Comparison of ENCODE assay signal across 1 cellular context in the genomic region with DNA sequence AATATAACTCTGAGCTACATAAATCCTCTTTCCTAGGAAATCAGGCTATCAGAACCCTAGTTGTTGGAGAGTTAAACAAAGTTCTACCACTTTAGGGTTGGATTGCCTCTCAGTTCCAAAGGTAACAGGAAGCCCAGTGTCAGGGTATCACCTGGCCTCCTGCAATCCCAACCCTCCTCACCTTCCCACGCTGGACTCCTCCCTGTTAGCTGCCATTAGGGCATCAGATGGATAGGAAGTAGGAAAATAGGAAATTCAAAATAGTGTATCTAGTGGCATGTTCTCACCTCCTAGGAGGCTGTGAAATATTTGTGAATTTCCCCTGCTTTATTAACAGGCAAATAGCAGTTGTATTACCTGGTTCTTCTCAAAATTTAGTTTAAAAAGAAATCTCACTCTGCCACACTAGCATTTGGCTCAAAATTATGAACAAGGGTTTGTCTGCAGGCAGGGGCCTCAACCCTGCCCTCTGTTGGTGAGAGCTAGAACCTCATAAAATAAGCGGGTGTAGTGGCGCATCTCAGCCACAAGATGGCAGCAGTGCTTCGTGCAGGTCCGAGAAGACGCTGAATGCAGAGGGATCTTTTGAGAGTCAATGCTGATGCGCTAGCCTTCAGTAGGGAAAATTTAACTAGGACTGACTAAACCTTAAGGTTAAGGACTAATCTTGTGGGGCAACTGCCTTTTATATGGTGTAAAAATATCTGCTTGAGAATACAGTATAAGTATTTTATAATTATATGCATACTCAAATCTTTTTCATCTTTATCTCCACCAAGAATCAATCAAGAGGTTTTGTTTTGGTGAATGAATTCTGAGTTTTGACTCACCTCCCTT.
TF ChIP-seq lines count a peak whose summit lies in the region.

No MANE protein-coding gene starts in this region.

TF ChIP-seq in K562, 482 proteins besides CTCF, POLR2A, EP300 and RAD21 (continued from another document and continues in another):
- TF ChIP-seq, protein P1, sequence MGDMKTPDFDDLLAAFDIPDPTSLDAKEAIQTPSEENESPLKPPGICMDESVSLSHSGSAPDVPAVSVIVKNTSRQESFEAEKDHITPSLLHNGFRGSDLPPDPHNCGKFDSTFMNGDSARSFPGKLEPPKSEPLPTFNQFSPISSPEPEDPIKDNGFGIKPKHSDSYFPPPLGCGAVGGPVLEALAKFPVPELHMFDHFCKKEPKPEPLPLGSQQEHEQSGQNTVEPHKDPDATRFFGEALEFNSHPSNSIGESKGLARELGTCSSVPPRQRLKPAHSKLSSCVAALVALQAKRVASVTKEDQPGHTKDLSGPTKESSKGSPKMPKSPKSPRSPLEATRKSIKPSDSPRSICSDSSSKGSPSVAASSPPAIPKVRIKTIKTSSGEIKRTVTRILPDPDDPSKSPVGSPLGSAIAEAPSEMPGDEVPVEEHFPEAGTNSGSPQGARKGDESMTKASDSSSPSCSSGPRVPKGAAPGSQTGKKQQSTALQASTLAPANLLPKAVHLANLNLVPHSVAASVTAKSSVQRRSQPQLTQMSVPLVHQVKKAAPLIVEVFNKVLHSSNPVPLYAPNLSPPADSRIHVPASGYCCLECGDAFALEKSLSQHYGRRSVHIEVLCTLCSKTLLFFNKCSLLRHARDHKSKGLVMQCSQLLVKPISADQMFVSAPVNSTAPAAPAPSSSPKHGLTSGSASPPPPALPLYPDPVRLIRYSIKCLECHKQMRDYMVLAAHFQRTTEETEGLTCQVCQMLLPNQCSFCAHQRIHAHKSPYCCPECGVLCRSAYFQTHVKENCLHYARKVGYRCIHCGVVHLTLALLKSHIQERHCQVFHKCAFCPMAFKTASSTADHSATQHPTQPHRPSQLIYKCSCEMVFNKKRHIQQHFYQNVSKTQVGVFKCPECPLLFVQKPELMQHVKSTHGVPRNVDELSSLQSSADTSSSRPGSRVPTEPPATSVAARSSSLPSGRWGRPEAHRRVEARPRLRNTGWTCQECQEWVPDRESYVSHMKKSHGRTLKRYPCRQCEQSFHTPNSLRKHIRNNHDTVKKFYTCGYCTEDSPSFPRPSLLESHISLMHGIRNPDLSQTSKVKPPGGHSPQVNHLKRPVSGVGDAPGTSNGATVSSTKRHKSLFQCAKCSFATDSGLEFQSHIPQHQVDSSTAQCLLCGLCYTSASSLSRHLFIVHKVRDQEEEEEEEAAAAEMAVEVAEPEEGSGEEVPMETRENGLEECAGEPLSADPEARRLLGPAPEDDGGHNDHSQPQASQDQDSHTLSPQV (IDR thresholded peaks at IDR 0.05), result peak; percentile 56; the same call in 1 of the 2 replicates
- TF ChIP-seq IRF2 (CRISPR knock-in tag; IDR thresholded peaks at IDR 0.05), result no peak
- TF ChIP-seq, protein P2, sequence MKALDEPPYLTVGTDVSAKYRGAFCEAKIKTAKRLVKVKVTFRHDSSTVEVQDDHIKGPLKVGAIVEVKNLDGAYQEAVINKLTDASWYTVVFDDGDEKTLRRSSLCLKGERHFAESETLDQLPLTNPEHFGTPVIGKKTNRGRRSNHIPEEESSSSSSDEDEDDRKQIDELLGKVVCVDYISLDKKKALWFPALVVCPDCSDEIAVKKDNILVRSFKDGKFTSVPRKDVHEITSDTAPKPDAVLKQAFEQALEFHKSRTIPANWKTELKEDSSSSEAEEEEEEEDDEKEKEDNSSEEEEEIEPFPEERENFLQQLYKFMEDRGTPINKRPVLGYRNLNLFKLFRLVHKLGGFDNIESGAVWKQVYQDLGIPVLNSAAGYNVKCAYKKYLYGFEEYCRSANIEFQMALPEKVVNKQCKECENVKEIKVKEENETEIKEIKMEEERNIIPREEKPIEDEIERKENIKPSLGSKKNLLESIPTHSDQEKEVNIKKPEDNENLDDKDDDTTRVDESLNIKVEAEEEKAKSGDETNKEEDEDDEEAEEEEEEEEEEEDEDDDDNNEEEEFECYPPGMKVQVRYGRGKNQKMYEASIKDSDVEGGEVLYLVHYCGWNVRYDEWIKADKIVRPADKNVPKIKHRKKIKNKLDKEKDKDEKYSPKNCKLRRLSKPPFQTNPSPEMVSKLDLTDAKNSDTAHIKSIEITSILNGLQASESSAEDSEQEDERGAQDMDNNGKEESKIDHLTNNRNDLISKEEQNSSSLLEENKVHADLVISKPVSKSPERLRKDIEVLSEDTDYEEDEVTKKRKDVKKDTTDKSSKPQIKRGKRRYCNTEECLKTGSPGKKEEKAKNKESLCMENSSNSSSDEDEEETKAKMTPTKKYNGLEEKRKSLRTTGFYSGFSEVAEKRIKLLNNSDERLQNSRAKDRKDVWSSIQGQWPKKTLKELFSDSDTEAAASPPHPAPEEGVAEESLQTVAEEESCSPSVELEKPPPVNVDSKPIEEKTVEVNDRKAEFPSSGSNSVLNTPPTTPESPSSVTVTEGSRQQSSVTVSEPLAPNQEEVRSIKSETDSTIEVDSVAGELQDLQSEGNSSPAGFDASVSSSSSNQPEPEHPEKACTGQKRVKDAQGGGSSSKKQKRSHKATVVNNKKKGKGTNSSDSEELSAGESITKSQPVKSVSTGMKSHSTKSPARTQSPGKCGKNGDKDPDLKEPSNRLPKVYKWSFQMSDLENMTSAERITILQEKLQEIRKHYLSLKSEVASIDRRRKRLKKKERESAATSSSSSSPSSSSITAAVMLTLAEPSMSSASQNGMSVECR (CRISPR knock-in tag; IDR thresholded peaks at IDR 0.05), result no peak
- TF ChIP-seq ZZZ3 (IDR thresholded peaks at IDR 0.05), result no peak
- no peak for TF ChIP-seq SRSF3 (IDR thresholded peaks at IDR 0.05; ENCODE audit: insufficient read depth, low read length)
- TF ChIP-seq L3MBTL2 (IDR thresholded peaks at IDR 0.05), result 0 out of 2 replicates have a peak, but pooled peaks have one; percentile 21
- TF ChIP-seq, protein P3, sequence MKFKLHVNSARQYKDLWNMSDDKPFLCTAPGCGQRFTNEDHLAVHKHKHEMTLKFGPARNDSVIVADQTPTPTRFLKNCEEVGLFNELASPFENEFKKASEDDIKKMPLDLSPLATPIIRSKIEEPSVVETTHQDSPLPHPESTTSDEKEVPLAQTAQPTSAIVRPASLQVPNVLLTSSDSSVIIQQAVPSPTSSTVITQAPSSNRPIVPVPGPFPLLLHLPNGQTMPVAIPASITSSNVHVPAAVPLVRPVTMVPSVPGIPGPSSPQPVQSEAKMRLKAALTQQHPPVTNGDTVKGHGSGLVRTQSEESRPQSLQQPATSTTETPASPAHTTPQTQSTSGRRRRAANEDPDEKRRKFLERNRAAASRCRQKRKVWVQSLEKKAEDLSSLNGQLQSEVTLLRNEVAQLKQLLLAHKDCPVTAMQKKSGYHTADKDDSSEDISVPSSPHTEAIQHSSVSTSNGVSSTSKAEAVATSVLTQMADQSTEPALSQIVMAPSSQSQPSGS (CRISPR knock-in tag; IDR thresholded peaks at IDR 0.05), result no peak
- TF ChIP-seq NCOA2 (IDR thresholded peaks at IDR 0.05; ENCODE audit: partially characterized antibody in 2 of 2), result no peak
- TF ChIP-seq NR2F6 (CRISPR knock-in tag; IDR thresholded peaks at IDR 0.05), result no peak
- no peak for TF ChIP-seq POLR2G (IDR thresholded peaks at IDR 0.05; ENCODE audit: low read depth, low read length)
- no peak for TF ChIP-seq ZNF696 (CRISPR knock-in tag; conservative IDR thresholded peaks at IDR 0.05)
- TF ChIP-seq, protein P4, sequence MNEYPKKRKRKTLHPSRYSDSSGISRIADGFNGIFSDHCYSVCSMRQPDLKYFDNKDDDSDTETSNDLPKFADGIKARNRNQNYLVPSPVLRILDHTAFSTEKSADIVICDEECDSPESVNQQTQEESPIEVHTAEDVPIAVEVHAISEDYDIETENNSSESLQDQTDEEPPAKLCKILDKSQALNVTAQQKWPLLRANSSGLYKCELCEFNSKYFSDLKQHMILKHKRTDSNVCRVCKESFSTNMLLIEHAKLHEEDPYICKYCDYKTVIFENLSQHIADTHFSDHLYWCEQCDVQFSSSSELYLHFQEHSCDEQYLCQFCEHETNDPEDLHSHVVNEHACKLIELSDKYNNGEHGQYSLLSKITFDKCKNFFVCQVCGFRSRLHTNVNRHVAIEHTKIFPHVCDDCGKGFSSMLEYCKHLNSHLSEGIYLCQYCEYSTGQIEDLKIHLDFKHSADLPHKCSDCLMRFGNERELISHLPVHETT (CRISPR knock-in tag; conservative IDR thresholded peaks at IDR 0.05 in 1 of 2, IDR thresholded peaks at IDR 0.05 in 1 of 2), result no peak
- no peak; a peak in 1 of 4 replicates for TF ChIP-seq KDM4B (IDR thresholded peaks at IDR 0.05; ENCODE audit: borderline replicate concordance in 2 of 2, low read depth in 1 of 2)
- TF ChIP-seq, protein P5, sequence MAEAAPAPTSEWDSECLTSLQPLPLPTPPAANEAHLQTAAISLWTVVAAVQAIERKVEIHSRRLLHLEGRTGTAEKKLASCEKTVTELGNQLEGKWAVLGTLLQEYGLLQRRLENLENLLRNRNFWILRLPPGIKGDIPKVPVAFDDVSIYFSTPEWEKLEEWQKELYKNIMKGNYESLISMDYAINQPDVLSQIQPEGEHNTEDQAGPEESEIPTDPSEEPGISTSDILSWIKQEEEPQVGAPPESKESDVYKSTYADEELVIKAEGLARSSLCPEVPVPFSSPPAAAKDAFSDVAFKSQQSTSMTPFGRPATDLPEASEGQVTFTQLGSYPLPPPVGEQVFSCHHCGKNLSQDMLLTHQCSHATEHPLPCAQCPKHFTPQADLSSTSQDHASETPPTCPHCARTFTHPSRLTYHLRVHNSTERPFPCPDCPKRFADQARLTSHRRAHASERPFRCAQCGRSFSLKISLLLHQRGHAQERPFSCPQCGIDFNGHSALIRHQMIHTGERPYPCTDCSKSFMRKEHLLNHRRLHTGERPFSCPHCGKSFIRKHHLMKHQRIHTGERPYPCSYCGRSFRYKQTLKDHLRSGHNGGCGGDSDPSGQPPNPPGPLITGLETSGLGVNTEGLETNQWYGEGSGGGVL (CRISPR knock-in tag; IDR thresholded peaks at IDR 0.05), result no peak
- TF ChIP-seq, protein P6, sequence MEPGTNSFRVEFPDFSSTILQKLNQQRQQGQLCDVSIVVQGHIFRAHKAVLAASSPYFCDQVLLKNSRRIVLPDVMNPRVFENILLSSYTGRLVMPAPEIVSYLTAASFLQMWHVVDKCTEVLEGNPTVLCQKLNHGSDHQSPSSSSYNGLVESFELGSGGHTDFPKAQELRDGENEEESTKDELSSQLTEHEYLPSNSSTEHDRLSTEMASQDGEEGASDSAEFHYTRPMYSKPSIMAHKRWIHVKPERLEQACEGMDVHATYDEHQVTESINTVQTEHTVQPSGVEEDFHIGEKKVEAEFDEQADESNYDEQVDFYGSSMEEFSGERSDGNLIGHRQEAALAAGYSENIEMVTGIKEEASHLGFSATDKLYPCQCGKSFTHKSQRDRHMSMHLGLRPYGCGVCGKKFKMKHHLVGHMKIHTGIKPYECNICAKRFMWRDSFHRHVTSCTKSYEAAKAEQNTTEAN (CRISPR knock-in tag; IDR thresholded peaks at IDR 0.05), result no peak
- no peak for TF ChIP-seq HNRNPK (IDR thresholded peaks at IDR 0.05; ENCODE audit: low read depth, low read length, poor library complexity, severe bottlenecking)
- TF ChIP-seq MBD2 (IDR thresholded peaks at IDR 0.05; ENCODE audit: borderline replicate concordance, low read depth), result no peak
- TF ChIP-seq POLR2AphosphoS2 (IDR thresholded peaks at IDR 0.05; ENCODE audit: low read length), result no peak
- TF ChIP-seq ZC3H8 (IDR thresholded peaks at IDR 0.05), result no peak
- no peak for TF ChIP-seq CBX3 (IDR thresholded peaks at IDR 0.05; ENCODE audit: borderline replicate concordance in 1 of 2, low read length in 2 of 2)
- TF ChIP-seq EP400 (IDR thresholded peaks at IDR 0.05), result no peak
- TF ChIP-seq SAFB (IDR thresholded peaks at IDR 0.05; ENCODE audit: borderline replicate concordance, low read depth, low read length), result no peak
- TF ChIP-seq ZNF583 (CRISPR knock-in tag; IDR thresholded peaks at IDR 0.05), result no peak
- no peak for TF ChIP-seq NCOA4 (IDR thresholded peaks at IDR 0.05; ENCODE audit: partially characterized antibody)
- TF ChIP-seq, protein P7, sequence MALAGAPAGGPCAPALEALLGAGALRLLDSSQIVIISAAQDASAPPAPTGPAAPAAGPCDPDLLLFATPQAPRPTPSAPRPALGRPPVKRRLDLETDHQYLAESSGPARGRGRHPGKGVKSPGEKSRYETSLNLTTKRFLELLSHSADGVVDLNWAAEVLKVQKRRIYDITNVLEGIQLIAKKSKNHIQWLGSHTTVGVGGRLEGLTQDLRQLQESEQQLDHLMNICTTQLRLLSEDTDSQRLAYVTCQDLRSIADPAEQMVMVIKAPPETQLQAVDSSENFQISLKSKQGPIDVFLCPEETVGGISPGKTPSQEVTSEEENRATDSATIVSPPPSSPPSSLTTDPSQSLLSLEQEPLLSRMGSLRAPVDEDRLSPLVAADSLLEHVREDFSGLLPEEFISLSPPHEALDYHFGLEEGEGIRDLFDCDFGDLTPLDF (CRISPR knock-in tag; IDR thresholded peaks at IDR 0.05), result peak; percentile 71; the same call in 1 of the 2 replicates
- TF ChIP-seq, protein P8, sequence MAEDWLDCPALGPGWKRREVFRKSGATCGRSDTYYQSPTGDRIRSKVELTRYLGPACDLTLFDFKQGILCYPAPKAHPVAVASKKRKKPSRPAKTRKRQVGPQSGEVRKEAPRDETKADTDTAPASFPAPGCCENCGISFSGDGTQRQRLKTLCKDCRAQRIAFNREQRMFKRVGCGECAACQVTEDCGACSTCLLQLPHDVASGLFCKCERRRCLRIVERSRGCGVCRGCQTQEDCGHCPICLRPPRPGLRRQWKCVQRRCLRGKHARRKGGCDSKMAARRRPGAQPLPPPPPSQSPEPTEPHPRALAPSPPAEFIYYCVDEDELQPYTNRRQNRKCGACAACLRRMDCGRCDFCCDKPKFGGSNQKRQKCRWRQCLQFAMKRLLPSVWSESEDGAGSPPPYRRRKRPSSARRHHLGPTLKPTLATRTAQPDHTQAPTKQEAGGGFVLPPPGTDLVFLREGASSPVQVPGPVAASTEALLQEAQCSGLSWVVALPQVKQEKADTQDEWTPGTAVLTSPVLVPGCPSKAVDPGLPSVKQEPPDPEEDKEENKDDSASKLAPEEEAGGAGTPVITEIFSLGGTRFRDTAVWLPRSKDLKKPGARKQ (CRISPR knock-in tag; IDR thresholded peaks at IDR 0.05), result peak; percentile 74; the same call in 1 of the 2 replicates
- TF ChIP-seq, protein P9, sequence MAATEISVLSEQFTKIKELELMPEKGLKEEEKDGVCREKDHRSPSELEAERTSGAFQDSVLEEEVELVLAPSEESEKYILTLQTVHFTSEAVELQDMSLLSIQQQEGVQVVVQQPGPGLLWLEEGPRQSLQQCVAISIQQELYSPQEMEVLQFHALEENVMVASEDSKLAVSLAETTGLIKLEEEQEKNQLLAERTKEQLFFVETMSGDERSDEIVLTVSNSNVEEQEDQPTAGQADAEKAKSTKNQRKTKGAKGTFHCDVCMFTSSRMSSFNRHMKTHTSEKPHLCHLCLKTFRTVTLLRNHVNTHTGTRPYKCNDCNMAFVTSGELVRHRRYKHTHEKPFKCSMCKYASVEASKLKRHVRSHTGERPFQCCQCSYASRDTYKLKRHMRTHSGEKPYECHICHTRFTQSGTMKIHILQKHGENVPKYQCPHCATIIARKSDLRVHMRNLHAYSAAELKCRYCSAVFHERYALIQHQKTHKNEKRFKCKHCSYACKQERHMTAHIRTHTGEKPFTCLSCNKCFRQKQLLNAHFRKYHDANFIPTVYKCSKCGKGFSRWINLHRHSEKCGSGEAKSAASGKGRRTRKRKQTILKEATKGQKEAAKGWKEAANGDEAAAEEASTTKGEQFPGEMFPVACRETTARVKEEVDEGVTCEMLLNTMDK (IDR thresholded peaks at IDR 0.05; ENCODE audit: borderline replicate concordance, insufficient read depth, low read depth, low read length, poor library complexity, severe bottlenecking), result no peak
- TF ChIP-seq TRIM28 (IDR thresholded peaks at IDR 0.05), result no peak
- TF ChIP-seq RBBP5 (IDR thresholded peaks at IDR 0.05; ENCODE audit: borderline replicate concordance, insufficient read depth, low read length, poor library complexity, severe bottlenecking), result no peak
- no peak for TF ChIP-seq FOXA3 (CRISPR knock-in tag; conservative IDR thresholded peaks at IDR 0.05 in 1 of 2, IDR thresholded peaks at IDR 0.05 in 1 of 2)
- TF ChIP-seq THRAP3 (IDR thresholded peaks at IDR 0.05; ENCODE audit: borderline replicate concordance), result no peak
- peak; percentile 80; the same call in 1 of the 2 replicates for TF ChIP-seq LCOR (CRISPR knock-in tag; IDR thresholded peaks at IDR 0.05)
